Comparison of ENCODE assay signal across 10 cellular contexts in genomic region chr11:93743316-93743715, GRCh38. TPM values are rescaled to one million over a fixed set of nuclear protein-coding genes. Genes with fewer than 3 reads are reported as not detected.
DNase-seq lines count a peak whose midpoint lies in the region; ATAC-seq and TF ChIP-seq lines count a peak whose summit lies in the region.
"Had no signal": no experiment of that assay in that cellular context is flagged by ENCODE, and none has a peak within 500 bp of the region (broad histone marks: within the 10 kb centered on the region; RNA-seq: fewer than 3 reads in every experiment).

No MANE protein-coding gene starts in this region.

- intact Hi-C loops in right lobe of liver (cut with DNase I) (no loop called here), sigmoid colon (cut with DNase I) (loop anchor here (5.0 to 10.0 kb wide), 4 partner anchors 81 to 749 kb away; partner anchors contain the start of genes ANKRD49, CEP295, MRE11 and SLC36A4)

- WGBS in right lobe of liver (ENCODE audit: insufficient coverage, low coverage, low lambda C conversion rate, missing lambda C conversion rate), result 100% methylated on average over 7 of the region's 21 CpGs
- 88 to 91% methylated on average over 21 of the region's 21 CpGs for WGBS in sigmoid colon, 2 donors

- H3K36me3 ChIP-seq in right lobe of liver (peaks cover 0 to 13% (median 4%) of the 10 kb centered on the region in 4 donors), sigmoid colon (peaks cover 0 to 18% (median 5%) of the 10 kb centered on the region in 4 donors)

- peak overlapping the region in 2 of 3 donors; percentile 96 to 97 for H3K27ac ChIP-seq in right lobe of liver
- peak overlapping the region in 1 of 4 donors; percentile 9 for H3K27ac ChIP-seq in sigmoid colon

- TF ChIP-seq POLR2A in right lobe of liver (IDR thresholded peaks at IDR 0.05) (no peak), sigmoid colon (IDR thresholded peaks at IDR 0.05) (no peak)

- H3K9me3 Mint-ChIP-seq in activated T-cell treated with anti-CD3 and anti-CD28 coated beads, Interleukin-2, amount 50 U/mL, for 72 hours, result no peaks in the 10 kb centered on the region
- H3K9me3 Mint-ChIP-seq in activated CD8-positive, alpha-beta T cell treated with anti-CD3 and anti-CD28 coated beads, Interleukin-2, amount 10 ng/mL, durations not matched to agents 7 days and 5 days (ENCODE audit: insufficient read depth), result no peaks in the 10 kb centered on the region
- no peaks in the 10 kb centered on the region for H3K9me3 Mint-ChIP-seq in stimulated activated naive B cell treated with anti-CD40 and anti-IgM and Interleukin-4, amounts not matched to agents 10 μg/mL and 1 μg/mL and 100 μg/mL, for 72 hours

- H3K4me1 Mint-ChIP-seq in activated T-cell treated with anti-CD3 and anti-CD28 coated beads, Interleukin-2, amount 50 U/mL, for 72 hours (ENCODE audit: low read depth), result peaks cover 38% of the 10 kb centered on the region
- peaks cover 25% of the 10 kb centered on the region for H3K4me1 Mint-ChIP-seq in activated CD8-positive, alpha-beta T cell treated with anti-CD3 and anti-CD28 coated beads, Interleukin-2, amount 10 ng/mL, durations not matched to agents 7 days and 5 days (ENCODE audit: low read depth)
- peaks cover 18 to 30% of the 10 kb centered on the region in 2 donors for H3K4me1 Mint-ChIP-seq in stimulated activated naive B cell treated with anti-CD40 and anti-IgM and Interleukin-4, amounts not matched to agents 10 μg/mL and 1 μg/mL and 100 μg/mL, for 72 hours

- no peak overlapping the region for H3K4me3 ChIP-seq in right lobe of liver
- H3K4me3 ChIP-seq in sigmoid colon, result no peak overlapping the region

- ATAC-seq in activated T-cell treated with anti-CD3 and anti-CD28 coated beads, Interleukin-2, amount 50 U/mL, for 72 hours (replicated peaks in 1 of 2), result no peak
- ATAC-seq in activated CD8-positive, alpha-beta T cell treated with anti-CD3 and anti-CD28 coated beads, Interleukin-2, amount 10 ng/mL, durations not matched to agents 7 days and 5 days, result no peak
- ATAC-seq in right lobe of liver, result no peak
- ATAC-seq in stimulated activated naive B cell treated with anti-CD40 and anti-IgM and Interleukin-4, amounts not matched to agents 10 μg/mL and 1 μg/mL and 100 μg/mL, for 72 hours (replicated peaks), result no peak
- no peak for ATAC-seq in GM21423 (IDR thresholded peaks at IDR 0.05; ENCODE audit: unreplicated experiment)

- no peak for DNase-seq in activated T-cell treated with anti-CD3 and anti-CD28 coated beads, Interleukin-2, amount 50 U/mL, for 72 hours
- no peak for DNase-seq in activated T-cell treated with anti-CD3 and anti-CD28 coated beads for 4 hours
- no peak for DNase-seq in activated CD8-positive, alpha-beta T cell treated with anti-CD3 and anti-CD28 coated beads, Interleukin-2, amount 10 ng/mL, durations not matched to agents 7 days and 5 days
- DNase-seq in right lobe of liver, result no peak
- no peak for DNase-seq in stimulated activated naive B cell treated with anti-CD40 and anti-IgM and Interleukin-4, amounts not matched to agents 10 μg/mL and 1 μg/mL and 100 μg/mL, for 72 hours
- no peak for DNase-seq in sigmoid colon
- DNase-seq in occipital lobe (lab: John Stamatoyannopoulos, UW), result no peak
- DNase-seq: cerebellar nuclear complex, NCI-H2171 treated with DMSO at 0.1 percent for 48 hours had no signal

- no peak for TF ChIP-seq EP300 in sigmoid colon (IDR thresholded peaks at IDR 0.05)

- H3K27me3 Mint-ChIP-seq in activated T-cell treated with anti-CD3 and anti-CD28 coated beads, Interleukin-2, amount 50 U/mL, for 72 hours (ENCODE audit: low read depth), result no peaks in the 10 kb centered on the region
- no peaks in the 10 kb centered on the region for H3K27me3 Mint-ChIP-seq in activated CD8-positive, alpha-beta T cell treated with anti-CD3 and anti-CD28 coated beads, Interleukin-2, amount 10 ng/mL, durations not matched to agents 7 days and 5 days (ENCODE audit: low read depth)
- H3K27me3 Mint-ChIP-seq in stimulated activated naive B cell treated with anti-CD40 and anti-IgM and Interleukin-4, amounts not matched to agents 10 μg/mL and 1 μg/mL and 100 μg/mL, for 72 hours, result no peaks in the 10 kb centered on the region

- POLR2A ChIA-PET in activated CD8-positive, alpha-beta T cell treated with anti-CD3 and anti-CD28 coated beads, Interleukin-2, amount 10 ng/mL, durations not matched to agents 7 days and 5 days (lab: Charles Lee), result interaction anchor here (1.1 kb wide), 1 partner anchor 41 kb away, joined by 5 read pairs; the partner anchor contains the start of gene MED17

- no peaks in the 10 kb centered on the region for H3K27me3 ChIP-seq in right lobe of liver
- H3K27me3 ChIP-seq in sigmoid colon, result no peaks in the 10 kb centered on the region

- no peak overlapping the region for H3K27ac Mint-ChIP-seq in activated T-cell treated with anti-CD3 and anti-CD28 coated beads, Interleukin-2, amount 50 U/mL, for 72 hours
- peak overlapping the region; percentile 55 for H3K27ac Mint-ChIP-seq in activated CD8-positive, alpha-beta T cell treated with anti-CD3 and anti-CD28 coated beads, Interleukin-2, amount 10 ng/mL, durations not matched to agents 7 days and 5 days
- no peak overlapping the region for H3K27ac Mint-ChIP-seq in stimulated activated naive B cell treated with anti-CD40 and anti-IgM and Interleukin-4, amounts not matched to agents 10 μg/mL and 1 μg/mL and 100 μg/mL, for 72 hours

- CTCF ChIA-PET in activated CD8-positive, alpha-beta T cell treated with anti-CD3 and anti-CD28 coated beads, Interleukin-2, amount 10 ng/mL, durations not matched to agents 7 days and 5 days (lab: Charles Lee), result interaction anchor here (1.3 kb wide), 1 partner anchor 41 kb away, joined by 4 read pairs; the partner anchor contains the start of gene MED17

- H3K4me1 ChIP-seq in right lobe of liver (peaks cover 0 to 41% (median 16%) of the 10 kb centered on the region in 4 donors), sigmoid colon (peaks cover 0 to 52% (median 33%) of the 10 kb centered on the region in 4 donors)

- peaks cover 17 to 26% of the 10 kb centered on the region in 2 donors for H3K36me3 Mint-ChIP-seq in activated T-cell treated with anti-CD3 and anti-CD28 coated beads, Interleukin-2, amount 50 U/mL, for 72 hours (ENCODE audit: insufficient read depth in 2 of 2)
- peaks cover 44% of the 10 kb centered on the region for H3K36me3 Mint-ChIP-seq in activated CD8-positive, alpha-beta T cell treated with anti-CD3 and anti-CD28 coated beads, Interleukin-2, amount 10 ng/mL, durations not matched to agents 7 days and 5 days (ENCODE audit: low read depth)
- H3K36me3 Mint-ChIP-seq in stimulated activated naive B cell treated with anti-CD40 and anti-IgM and Interleukin-4, amounts not matched to agents 10 μg/mL and 1 μg/mL and 100 μg/mL, for 72 hours, result peaks cover 29 to 37% of the 10 kb centered on the region in 2 donors

- TF ChIP-seq CTCF in right lobe of liver (IDR thresholded peaks at IDR 0.05) (no peak), sigmoid colon (IDR thresholded peaks at IDR 0.05) (no peak)

- peak overlapping the region; percentile 58 to 71 for H3K4me3 Mint-ChIP-seq in activated T-cell treated with anti-CD3 and anti-CD28 coated beads, Interleukin-2, amount 50 U/mL, for 72 hours
- H3K4me3 Mint-ChIP-seq in activated CD8-positive, alpha-beta T cell treated with anti-CD3 and anti-CD28 coated beads, Interleukin-2, amount 10 ng/mL, durations not matched to agents 7 days and 5 days, result peak overlapping the region; percentile 62
- H3K4me3 Mint-ChIP-seq in stimulated activated naive B cell treated with anti-CD40 and anti-IgM and Interleukin-4, amounts not matched to agents 10 μg/mL and 1 μg/mL and 100 μg/mL, for 72 hours, result peak overlapping the region; percentile 41 to 61

- H3K9me3 ChIP-seq in right lobe of liver (no peaks in the 10 kb centered on the region), sigmoid colon (no peaks in the 10 kb centered on the region)

RNA-seq across cellular contexts. Expression of gene C11orf54, which starts 1.8 kb away (rescaled TPM):
- 10 to 100 TPM; 36.2 to 44.8 TPM for total RNA-seq in activated T-cell treated with anti-CD3 and anti-CD28 coated beads, Interleukin-2, amount 50 U/mL, for 72 hours
- 10 to 100 TPM; 17.9 to 19.3 TPM for total RNA-seq in activated CD8-positive, alpha-beta T cell treated with anti-CD3 and anti-CD28 coated beads, Interleukin-2, amount 10 ng/mL, durations not matched to agents 7 days and 5 days
- total RNA-seq in right lobe of liver, result 100 to 1,000 TPM in 4 of 6 experiments, 10 to 100 TPM in 2; 79.9 to 204 (median 124) TPM
- total RNA-seq in sigmoid colon, result 10 to 100 TPM; 34.9 to 56.0 (median 45.2) TPM
- polyA plus RNA-seq in sigmoid colon, result 10 to 100 TPM; 23.7 to 82.8 (median 43.8) TPM
- 39.6 TPM for total RNA-seq in occipital lobe

RNA-seq across cellular contexts. Expression of gene TAF1D, which starts 2.0 kb away (rescaled TPM):
- 100 to 1,000 TPM; 284 to 353 TPM for total RNA-seq in activated T-cell treated with anti-CD3 and anti-CD28 coated beads, Interleukin-2, amount 50 U/mL, for 72 hours
- total RNA-seq in activated CD8-positive, alpha-beta T cell treated with anti-CD3 and anti-CD28 coated beads, Interleukin-2, amount 10 ng/mL, durations not matched to agents 7 days and 5 days, result 100 to 1,000 TPM; 161 to 172 TPM
- 10 to 100 TPM; 28.0 to 69.2 (median 49.3) TPM for total RNA-seq in right lobe of liver
- total RNA-seq in sigmoid colon, result 100 to 1,000 TPM in 1 of 4 donors, 10 to 100 TPM in 3; 89.2 to 111 (median 94.4) TPM
- 10 to 100 TPM; 22.4 to 87.3 (median 68.5) TPM for polyA plus RNA-seq in sigmoid colon
- total RNA-seq in occipital lobe, result 157 TPM

RNA-seq across cellular contexts. Expression of gene MED17, which starts 40.8 kb away (rescaled TPM):
- 10 to 100 TPM; 38.2 to 39.2 TPM for total RNA-seq in activated T-cell treated with anti-CD3 and anti-CD28 coated beads, Interleukin-2, amount 50 U/mL, for 72 hours
- total RNA-seq in activated CD8-positive, alpha-beta T cell treated with anti-CD3 and anti-CD28 coated beads, Interleukin-2, amount 10 ng/mL, durations not matched to agents 7 days and 5 days, result 10 to 100 TPM; 43.6 to 45.3 TPM
- total RNA-seq in right lobe of liver (10 to 100 TPM in 1 of 6 experiments, 1 to 10 TPM in 5; 4.8 to 10.1 (median 8.5) TPM), sigmoid colon (10 to 100 TPM; 19.9 to 28.9 (median 23.9) TPM), occipital lobe (78.0 TPM)
- 10 to 100 TPM in 1 of 3 donors, 1 to 10 TPM in 2; 7.2 to 12.8 (median 9.7) TPM for polyA plus RNA-seq in sigmoid colon
